ENCODE assay signal across 1 cellular context in genomic region chr2:225002039-225002655, GRCh38.
A peak's percentile ranks its signal among the peaks of the same experiment; 100 is the strongest.
TF ChIP-seq lines count a peak whose summit lies in the region.

No MANE protein-coding gene starts in this region.

TF ChIP-seq in HEK293, 187 proteins besides CTCF, POLR2A, EP300 and RAD21 (continued from another document):
- no peak for TF ChIP-seq ZNF518A (tag by site-specific recombination; conservative IDR thresholded peaks at IDR 0.05; ENCODE audit: low read depth)
- no peak for TF ChIP-seq ZFP69B (tag by site-specific recombination; IDR thresholded peaks at IDR 0.05)
- no peak for TF ChIP-seq ZNF221 (tag by site-specific recombination; IDR thresholded peaks at IDR 0.05; ENCODE audit: borderline replicate concordance)
- TF ChIP-seq ZNF600 (tag by site-specific recombination; IDR thresholded peaks at IDR 0.05) = no peak
- TF ChIP-seq PRDM10 (tag by site-specific recombination; IDR thresholded peaks at IDR 0.05) = peak; percentile 35; the same call in 1 of the 2 replicates
- no peak for TF ChIP-seq ZBTB11 (tag by site-specific recombination; conservative IDR thresholded peaks at IDR 0.05; ENCODE audit: low read depth)
- TF ChIP-seq ZFP41 (tag by site-specific recombination; IDR thresholded peaks at IDR 0.05; ENCODE audit: borderline replicate concordance) = no peak
- no peak for TF ChIP-seq ZNF521 (tag by site-specific recombination; IDR thresholded peaks at IDR 0.05)
- TF ChIP-seq ZNF560 (tag by site-specific recombination; IDR thresholded peaks at IDR 0.05; ENCODE audit: borderline replicate concordance) = no peak
- TF ChIP-seq ZNF654 (tag by site-specific recombination; IDR thresholded peaks at IDR 0.05; ENCODE audit: low read depth) = peak; percentile 81
- peak; percentile 41; the same call in 1 of the 2 replicates for TF ChIP-seq MZF1 (tag by site-specific recombination; IDR thresholded peaks at IDR 0.05; ENCODE audit: borderline replicate concordance)
- TF ChIP-seq SCRT2 (tag by site-specific recombination; IDR thresholded peaks at IDR 0.05) = peak; percentile 46; the same call in 1 of the 2 replicates
- no peak for TF ChIP-seq ZNF837 (tag by site-specific recombination; IDR thresholded peaks at IDR 0.05)
- TF ChIP-seq PRDM2 (tag by site-specific recombination; IDR thresholded peaks at IDR 0.05; ENCODE audit: borderline replicate concordance) = no peak
- no peak for TF ChIP-seq PRDM6 (tag by site-specific recombination; IDR thresholded peaks at IDR 0.05)
- TF ChIP-seq ZNF555 (tag by site-specific recombination; conservative IDR thresholded peaks at IDR 0.05) = no peak
- no peak for TF ChIP-seq ZNF660 (tag by site-specific recombination; IDR thresholded peaks at IDR 0.05)
